8 cellular contexts compared by ENCODE assay signal in genomic region chr19:11125994-11126685, GRCh38. TPM values are rescaled to one million over a fixed set of nuclear protein-coding genes. Genes with fewer than 3 reads are reported as not detected.
DNase-seq lines count a peak whose midpoint lies in the region; ATAC-seq, FAIRE-seq and TF ChIP-seq lines count a peak whose summit lies in the region.

No MANE protein-coding gene starts in this region.

- H3K4me1 Mint-ChIP-seq in naive thymus-derived CD4-positive, alpha-beta T cell = peaks cover 0 to 9% (median 5%) of the 10 kb centered on the region in 7 donors
- H3K4me1 Mint-ChIP-seq in stimulated activated memory B cell treated with anti-CD40 and anti-IgM and Interleukin-4, amounts not matched to agents 10 μg/mL and 1 μg/mL and 100 μg/mL, for 72 hours = peaks cover 7% of the 10 kb centered on the region

- no peaks in the 10 kb centered on the region for H3K9me3 Mint-ChIP-seq in naive thymus-derived CD4-positive, alpha-beta T cell
- H3K9me3 Mint-ChIP-seq in stimulated activated memory B cell treated with anti-CD40 and anti-IgM and Interleukin-4, amounts not matched to agents 10 μg/mL and 1 μg/mL and 100 μg/mL, for 72 hours = no peaks in the 10 kb centered on the region

- intact Hi-C loops in naive thymus-derived CD4-positive, alpha-beta T cell (cut with micrococcal nuclease) = loop anchor here (1.0 kb wide), 2 partner anchors 31 to 90 kb away; no protein-coding TSS in a partner anchor

- no peaks in the 10 kb centered on the region for H3K27me3 ChIP-seq in OCI-LY1 (ENCODE audit: insufficient read depth, low read length)
- no peaks in the 10 kb centered on the region for H3K27me3 ChIP-seq in naive thymus-derived CD4-positive, alpha-beta T cell (ENCODE audit: control insufficient read depth in 2 of 2, insufficient read depth in 2 of 2, low read length in 2 of 2)

- peak; percentile 77 for ATAC-seq in naive thymus-derived CD4-positive, alpha-beta T cell
- peak; percentile 71 for ATAC-seq in stimulated activated memory B cell treated with anti-CD40 and anti-IgM and Interleukin-4, amounts not matched to agents 10 μg/mL and 1 μg/mL and 100 μg/mL, for 72 hours
- ATAC-seq in HG03159 (IDR thresholded peaks at IDR 0.05; ENCODE audit: unreplicated experiment) = no peak

- POLR2A ChIA-PET in naive thymus-derived CD4-positive, alpha-beta T cell (lab: Charles Lee) = interaction anchor here (1.2 to 1.6 kb wide), 2 partner anchors 30 to 90 kb away, joined by 5 read pairs; no protein-coding TSS in a partner anchor

- peak overlapping the region in 3 of 9 donors; percentile 23 to 72 (median 48) for H3K27ac Mint-ChIP-seq in naive thymus-derived CD4-positive, alpha-beta T cell
- H3K27ac Mint-ChIP-seq in stimulated activated memory B cell treated with anti-CD40 and anti-IgM and Interleukin-4, amounts not matched to agents 10 μg/mL and 1 μg/mL and 100 μg/mL, for 72 hours = no peak overlapping the region

- H3K27ac ChIP-seq in OCI-LY1 (ENCODE audit: low read depth, low read length, poor library complexity, severe bottlenecking) = no peak overlapping the region
- H3K27ac ChIP-seq in naive thymus-derived CD4-positive, alpha-beta T cell (ENCODE audit: low read depth, low read length) = no peak overlapping the region

- H3K4me3 Mint-ChIP-seq in naive thymus-derived CD4-positive, alpha-beta T cell = no peak overlapping the region
- no peak overlapping the region for H3K4me3 Mint-ChIP-seq in stimulated activated memory B cell treated with anti-CD40 and anti-IgM and Interleukin-4, amounts not matched to agents 10 μg/mL and 1 μg/mL and 100 μg/mL, for 72 hours

- no peak for FAIRE-seq in H54 (lab: Jason Lieb, UNC)

- peak; percentile 74 for TF ChIP-seq CTCF in OCI-LY1 (IDR thresholded peaks at IDR 0.05; ENCODE audit: low read length)
- peak; percentile 80 for TF ChIP-seq CTCF in epithelial cell of proximal tubule (conservative IDR thresholded peaks at IDR 0.05; ENCODE audit: low read depth, low read length)

- H3K79me2 ChIP-seq in OCI-LY1 (ENCODE audit: insufficient read depth, low read length) = no peaks in the 10 kb centered on the region

- no peaks in the 10 kb centered on the region for H4K20me1 ChIP-seq in OCI-LY1 (ENCODE audit: insufficient read depth, low read length)

- H3K9ac ChIP-seq in OCI-LY1 (ENCODE audit: low read length) = no peak overlapping the region

- H3K4me3 ChIP-seq in OCI-LY1 (ENCODE audit: low read depth, low read length, poor library complexity, severe bottlenecking) = no peak overlapping the region
- H3K4me3 ChIP-seq in epithelial cell of proximal tubule (ENCODE audit: low read depth, low read length) = no peak overlapping the region
- no peak overlapping the region for H3K4me3 ChIP-seq in naive thymus-derived CD4-positive, alpha-beta T cell (ENCODE audit: low read length)

- H3K36me3 ChIP-seq in OCI-LY1 (ENCODE audit: insufficient read depth, low read length) = peaks cover 93% of the 10 kb centered on the region
- H3K36me3 ChIP-seq in naive thymus-derived CD4-positive, alpha-beta T cell (ENCODE audit: control insufficient read depth in 2 of 3, insufficient read depth in 3 of 3, low read length in 3 of 3) = peaks cover 0 to 59% (median 9%) of the 10 kb centered on the region in 3 experiments

- H3K9me3 ChIP-seq in OCI-LY1 (ENCODE audit: low read length) = no peaks in the 10 kb centered on the region
- no peaks in the 10 kb centered on the region for H3K9me3 ChIP-seq in naive thymus-derived CD4-positive, alpha-beta T cell (ENCODE audit: control insufficient read depth in 2 of 3, low read length in 3 of 3)

- peaks cover under 1 to 35% (median 17%) of the 10 kb centered on the region in 5 donors for H3K36me3 Mint-ChIP-seq in naive thymus-derived CD4-positive, alpha-beta T cell
- H3K36me3 Mint-ChIP-seq in stimulated activated memory B cell treated with anti-CD40 and anti-IgM and Interleukin-4, amounts not matched to agents 10 μg/mL and 1 μg/mL and 100 μg/mL, for 72 hours = peaks cover 12% of the 10 kb centered on the region

- H3F3A ChIP-seq in OCI-LY1 (ENCODE audit: insufficient read depth, low read length) = no peaks in the 10 kb centered on the region

- CTCF ChIA-PET in naive thymus-derived CD4-positive, alpha-beta T cell (lab: Charles Lee) = interaction anchor here (0.6 to 3.1 kb wide), 7 partner anchors 12 to 167 kb away, joined by 3 to 25 read pairs (median 5); no protein-coding TSS in a partner anchor

- no peak overlapping the region for H3K4me2 ChIP-seq in OCI-LY1 (ENCODE audit: low read length)

- H3K27me3 Mint-ChIP-seq in naive thymus-derived CD4-positive, alpha-beta T cell = no peaks in the 10 kb centered on the region
- H3K27me3 Mint-ChIP-seq in stimulated activated memory B cell treated with anti-CD40 and anti-IgM and Interleukin-4, amounts not matched to agents 10 μg/mL and 1 μg/mL and 100 μg/mL, for 72 hours = no peaks in the 10 kb centered on the region

- no peak overlapping the region for H2AFZ ChIP-seq in OCI-LY1 (ENCODE audit: low read length)

- TF ChIP-seq POLR2A in H54 (IDR thresholded peaks at IDR 0.05; ENCODE audit: low read depth, low read length) = no peak

- no peaks in the 10 kb centered on the region for H3K4me1 ChIP-seq in OCI-LY1 (ENCODE audit: insufficient read depth, low read length, severe bottlenecking)
- no peaks in the 10 kb centered on the region for H3K4me1 ChIP-seq in naive thymus-derived CD4-positive, alpha-beta T cell (ENCODE audit: control insufficient read depth in 2 of 2, insufficient read depth in 2 of 2, low read length in 2 of 2)

- DNase-seq in Ammon's horn (ENCODE audit: low spot score) = peak; percentile 74
- peak; percentile 50 for DNase-seq in H54 (ENCODE audit: insufficient read length, low spot score)
- peak; percentile 90 for DNase-seq in activated CD8-positive, alpha-beta memory T cell treated with anti-CD3 and anti-CD28 coated beads, Interleukin-2, amount 50 U/mL, for 48 hours
- no peak for DNase-seq in epithelial cell of proximal tubule (ENCODE audit: low read depth)
- DNase-seq in naive thymus-derived CD4-positive, alpha-beta T cell = peak; percentile 33 to 73 (median 62)

- H3K9me2 ChIP-seq in OCI-LY1 (ENCODE audit: low read depth, low read length) = no peaks in the 10 kb centered on the region

RNA-seq across cellular contexts. Expression of gene SPC24, which starts 29.4 kb away (rescaled TPM):
- 33.0 and 76.1 TPM in 2 replicates for total RNA-seq in epithelial cell of proximal tubule
- total RNA-seq in naive thymus-derived CD4-positive, alpha-beta T cell = 10 to 100 TPM in 1 of 5 experiments, 1 to 10 TPM in 2, under 1 TPM in 2; 0.56 to 45.4 (median 1.9) TPM
- under 1 TPM in 1 of 2 donors, not detected in 1; 0.33 TPM for polyA plus RNA-seq in naive thymus-derived CD4-positive, alpha-beta T cell

RNA-seq across cellular contexts. Expression of gene LDLR, which starts 36.9 kb away (rescaled TPM):
- 123 and 184 TPM in 2 replicates for total RNA-seq in epithelial cell of proximal tubule
- 10 to 100 TPM; 29.1 to 90.3 (median 39.0) TPM for total RNA-seq in naive thymus-derived CD4-positive, alpha-beta T cell
- polyA plus RNA-seq in naive thymus-derived CD4-positive, alpha-beta T cell = 1 to 10 TPM; 5.5 to 7.0 TPM
